In genomic region chr7:38232475-38233366, GRCh38 we compare ENCODE assay signal across 9 cellular contexts. TPM values are rescaled to one million over a fixed set of nuclear protein-coding genes. Genes with fewer than 3 reads are reported as not detected.
A peak's percentile ranks its signal among the peaks of the same experiment; 100 is the strongest.
DNase-seq lines count a peak whose midpoint lies in the region; ATAC-seq and TF ChIP-seq lines count a peak whose summit lies in the region.
"Had no signal": no experiment of that assay in that cellular context is flagged by ENCODE, and none has a peak within 500 bp of the region (broad histone marks: within the 10 kb centered on the region; RNA-seq: fewer than 3 reads in every experiment).

No MANE protein-coding gene starts in this region.

- H3K4me3 Mint-ChIP-seq in osteocyte (ENCODE audit: unreplicated experiment), result no peak overlapping the region

- no peaks in the 10 kb centered on the region for H3K4me1 ChIP-seq in suprapubic skin

- H3K27me3 ChIP-seq in HL-60 (ENCODE audit: insufficient read depth, poor library complexity, severe bottlenecking) (no peaks in the 10 kb centered on the region), suprapubic skin (no peaks in the 10 kb centered on the region)

- H3K27me3 Mint-ChIP-seq in osteocyte (ENCODE audit: unreplicated experiment), result no peaks in the 10 kb centered on the region

- peak; percentile 77 to 97 for DNase-seq in HL-60 (ENCODE audit: low read depth in 1 of 2, low spot score in 1 of 2)
- peak; percentile 61 to 63 for DNase-seq in activated CD4-positive, alpha-beta T cell treated with anti-CD3 and anti-CD28 coated beads, Interleukin-2, amount 50 U/mL, for 4 hours
- peak; percentile 54 for DNase-seq in fibroblast of peridontal ligament (ENCODE audit: extremely low read depth)
- peak; percentile 64 to 85 for DNase-seq in stimulated activated CD8-positive, alpha-beta memory T cell treated with anti-CD3 and anti-CD28 coated beads, Interleukin-15, amount 100 ng/mL, for 48 hours (ENCODE audit: low read depth in 2 of 2)
- no peak for DNase-seq in NCI-H1417 treated with DMSO at 0.1 percent for 48 hours (lab: John Stamatoyannopoulos, UW)
- DNase-seq in suprapubic skin (ENCODE audit: low spot score in 2 of 2), result no peak
- no peak for DNase-seq in osteocyte (ENCODE audit: extremely low spot score, unreplicated experiment)

- no peak overlapping the region for H3K4me3 ChIP-seq in HL-60 (replicated peaks; ENCODE audit: insufficient read depth, low read length)
- H3K4me3 ChIP-seq in suprapubic skin, result no peak overlapping the region
- H3K4me3 ChIP-seq: skin epidermis had no signal

- H3K27ac Mint-ChIP-seq in osteocyte (ENCODE audit: unreplicated experiment), result no peak overlapping the region

- no peak for TF ChIP-seq EP300 in suprapubic skin (IDR thresholded peaks at IDR 0.05)

- TF ChIP-seq CTCF in HL-60 (IDR thresholded peaks at IDR 0.05; ENCODE audit: insufficient read depth, low read length), result no peak
- TF ChIP-seq CTCF in suprapubic skin (IDR thresholded peaks at IDR 0.05), result no peak
- no peak for TF ChIP-seq CTCF in osteocyte (IDR thresholded peaks at IDR 0.05)

- ATAC-seq in GM21360 (IDR thresholded peaks at IDR 0.05; ENCODE audit: unreplicated experiment), result peak; percentile 73

- WGBS in suprapubic skin, result 86% methylated on average over 11 of the region's 11 CpGs

- peaks cover 20% of the 10 kb centered on the region for H3K36me3 ChIP-seq in suprapubic skin

- no peaks in the 10 kb centered on the region for H3K9me3 Mint-ChIP-seq in osteocyte (ENCODE audit: unreplicated experiment)

- no peaks in the 10 kb centered on the region for H3K4me1 Mint-ChIP-seq in osteocyte (ENCODE audit: unreplicated experiment)

- H3K36me3 Mint-ChIP-seq in osteocyte (ENCODE audit: unreplicated experiment), result peaks cover 35% of the 10 kb centered on the region

- H3K27ac ChIP-seq in HL-60 (replicated peaks) (peak overlapping the region; percentile 92), suprapubic skin (no peak overlapping the region)

- no peak for TF ChIP-seq POLR2A in suprapubic skin (IDR thresholded peaks at IDR 0.05)

- H3K9me3 ChIP-seq in suprapubic skin, result no peaks in the 10 kb centered on the region

RNA-seq across cellular contexts. Expression of gene STARD3NL, which starts 54.7 kb away (rescaled TPM):
- total RNA-seq in suprapubic skin, result 10 to 100 TPM in 1 of 4 donors, 1 to 10 TPM in 3; 7.4 to 12.4 (median 7.9) TPM
- total RNA-seq in osteocyte, result 30.7 and 34.0 TPM in 2 replicates

Comparison
In these comparisons a context has a peak if more than half of its experiments do, and no peak if none do; other contexts are left out.
1. DNase-seq: peak in HL-60 (2 of 2), activated CD4-positive, alpha-beta T cell treated with anti-CD3 and anti-CD28 coated beads, Interleukin-2, amount 50 U/mL, for 4 hours (2 of 2), fibroblast of peridontal ligament (single experiment) and stimulated activated CD8-positive, alpha-beta memory T cell treated with anti-CD3 and anti-CD28 coated beads, Interleukin-15, amount 100 ng/mL, for 48 hours (2 of 2); none in NCI-H1417 treated with DMSO at 0.1 percent for 48 hours (single experiment), suprapubic skin (0 of 2) and osteocyte (single experiment).